ENCODE assay signal across 8 cellular contexts in the genomic region with DNA sequence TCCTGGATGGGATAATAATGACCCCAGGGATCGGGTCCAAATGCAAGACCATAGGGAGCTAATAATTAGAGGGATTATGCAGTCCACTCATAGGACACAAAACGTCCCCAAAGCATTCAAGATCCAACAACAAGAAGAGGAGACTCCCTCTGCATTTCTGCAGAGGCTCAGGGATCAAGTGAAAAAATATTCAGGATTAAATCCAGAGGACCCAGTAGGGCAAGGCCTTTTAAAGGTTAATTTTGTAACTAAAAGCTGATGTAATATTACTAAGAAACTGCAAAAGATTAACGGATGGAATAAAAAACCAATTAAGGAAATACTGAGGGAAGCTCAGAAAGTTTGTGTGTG. TPM values are rescaled to one million over a fixed set of nuclear protein-coding genes. Genes with fewer than 3 reads are reported as not detected.
DNase-seq lines count a peak whose midpoint lies in the region; ATAC-seq and TF ChIP-seq lines count a peak whose summit lies in the region.

No MANE protein-coding gene starts in this region.

- H3K27me3 ChIP-seq in GM23248 (replicated peaks; ENCODE audit: insufficient read depth): no peaks in the 10 kb centered on the region
- no peaks in the 10 kb centered on the region for H3K27me3 ChIP-seq in SJSA1 (replicated peaks)
- H3K27me3 ChIP-seq in skeletal muscle tissue (ENCODE audit: control insufficient read depth in 3 of 3, insufficient read depth in 3 of 3, low read length in 3 of 3): no peaks in the 10 kb centered on the region

- in situ Hi-C loops in GM23248 (cut with MboI): no loop called here

- no peaks in the 10 kb centered on the region for H3K79me2 ChIP-seq in GM23248 (ENCODE audit: insufficient read depth)

- H3K27ac ChIP-seq in GM23248 (peak overlapping the region; percentile 79), SJSA1 (peak overlapping the region; percentile 84), skeletal muscle tissue (ENCODE audit: low read depth, low read length) (peak overlapping the region; percentile 99)

- TF ChIP-seq CTCF in fibroblast of pulmonary artery (IDR thresholded peaks at IDR 0.05; ENCODE audit: low read length, missing control alignments): no peak

- H3K4me1 ChIP-seq in GM23248 (ENCODE audit: insufficient read depth) (peaks cover 33% of the 10 kb centered on the region), SJSA1 (replicated peaks) (peaks cover 45% of the 10 kb centered on the region), skeletal muscle tissue (ENCODE audit: control insufficient read depth in 3 of 3, insufficient read depth in 3 of 3, low read length in 3 of 3) (peaks cover 32 to 49% (median 46%) of the 10 kb centered on the region in 3 donors)

- H3K4me2 ChIP-seq in GM23248 (ENCODE audit: unreplicated experiment): peak overlapping the region; percentile 92

- DNase-seq in GM23248 (no peak), SJSA1 (ENCODE audit: low read depth in 1 of 2, low spot score in 2 of 2) (no peak), fibroblast of pulmonary artery (ENCODE audit: low read depth) (no peak), activated gamma-delta T cell treated with Interleukin-2 at 50 U/mL for 16 hours (no peak), SK-N-DZ (ENCODE audit: low spot score) (no peak), anterior cingulate cortex (lab: John Stamatoyannopoulos, UW) (no peak)

- peak overlapping the region; percentile 69 for H3K4me3 ChIP-seq in GM23248
- H3K4me3 ChIP-seq in SJSA1: peak overlapping the region; percentile 31
- peak overlapping the region; percentile 4 for H3K4me3 ChIP-seq in fibroblast of pulmonary artery (replicated peaks; ENCODE audit: low read depth, low read length)
- peak overlapping the region; percentile 72 to 90 (median 89) for H3K4me3 ChIP-seq in skeletal muscle tissue (ENCODE audit: low read length in 3 of 3)

- H3K36me3 ChIP-seq in GM23248 (ENCODE audit: low read depth): no peaks in the 10 kb centered on the region
- H3K36me3 ChIP-seq in SJSA1: no peaks in the 10 kb centered on the region
- no peaks in the 10 kb centered on the region for H3K36me3 ChIP-seq in skeletal muscle tissue (ENCODE audit: control insufficient read depth in 3 of 3, insufficient read depth in 3 of 3, low read length in 3 of 3)

- no peaks in the 10 kb centered on the region for H4K20me1 ChIP-seq in GM23248 (ENCODE audit: insufficient read depth)

- 2 to 3% methylated on average over 3 of the region's 3 CpGs for WGBS in GM23248 (ENCODE audit: low coverage in 1 of 2, low lambda C conversion rate in 2 of 2, missing lambda C conversion rate in 2 of 2), 2 experiments

- peaks cover 22% of the 10 kb centered on the region for H3F3A ChIP-seq in GM23248 (ENCODE audit: insufficient read depth)

- H3K9me3 ChIP-seq in GM23248 (ENCODE audit: low read depth) (no peaks in the 10 kb centered on the region), SJSA1 (replicated peaks) (no peaks in the 10 kb centered on the region), skeletal muscle tissue (ENCODE audit: control insufficient read depth in 3 of 3, low read length in 3 of 3) (no peaks in the 10 kb centered on the region)

- peak overlapping the region; percentile 73 for H3K9ac ChIP-seq in GM23248
- peak overlapping the region; percentile 84 to 97 (median 84) for H3K9ac ChIP-seq in skeletal muscle tissue (ENCODE audit: low read depth in 1 of 3, low read length in 3 of 3)

- ATAC-seq in GM18858 (IDR thresholded peaks at IDR 0.05; ENCODE audit: unreplicated experiment): no peak

- peak overlapping the region; percentile 73 for H2AFZ ChIP-seq in GM23248

- no peaks in the 10 kb centered on the region for H3K9me2 ChIP-seq in GM23248 (ENCODE audit: insufficient read depth)

RNA-seq across cellular contexts. Expression of a gene that starts 22.2 kb away (rescaled TPM):
- 546 and 634 TPM in 2 replicates for total RNA-seq in GM23248 (2014; rRNA removed; shearing (Covaris generic))
- 508 and 529 TPM in 2 replicates for polyA plus RNA-seq in GM23248 (2016; fragmentation: Nextera tagmentation; extraction: Ambion mirVana)
- 1,534 and 1,583 TPM in 2 replicates for total RNA-seq in SJSA1 (2014; rRNA removed; shearing (Covaris generic))
- total RNA-seq in skeletal muscle tissue: 113 TPM
- polyA plus RNA-seq in SK-N-DZ (2014; cell fraction: cytosol; rRNA removed): 35.3 and 39.6 TPM in 2 replicates
- polyA plus RNA-seq in SK-N-DZ (2014; cell fraction: nucleus; rRNA removed): 41.1 and 48.8 TPM in 2 replicates

Comparison
In these comparisons a context has a peak if more than half of its experiments do, and no peak if none do; other contexts are left out.
1. H3K4me3 ChIP-seq: peak in every context shown above with its lines; median percentile 89 in skeletal muscle tissue; 69 in GM23248; 31 in SJSA1; 4 in fibroblast of pulmonary artery.